ENCODE assay signal across 18 cellular contexts in genomic region chr4:155692361-155692760, GRCh38. TPM values are rescaled to one million over a fixed set of nuclear protein-coding genes. Genes with fewer than 3 reads are reported as not detected.
DNase-seq lines count a peak whose midpoint lies in the region; ATAC-seq, FAIRE-seq and TF ChIP-seq lines count a peak whose summit lies in the region.
"Had no signal": no experiment of that assay in that cellular context is flagged by ENCODE, and none has a peak within 500 bp of the region (broad histone marks: within the 10 kb centered on the region; RNA-seq: fewer than 3 reads in every experiment).

No MANE protein-coding gene starts in this region.

- H3K27ac Mint-ChIP-seq in natural killer cell: no peak overlapping the region

- DNase-seq in GM18507 (ENCODE audit: extremely low spot score, insufficient read length, low read depth) (no peak), kidney (no peak), renal cortical epithelial cell (ENCODE audit: low read depth) (peak; percentile 41), NCI-H2107 treated with DMSO at 0.1 percent for 48 hours (lab: John Stamatoyannopoulos, UW; ENCODE audit: unreplicated experiment) (no peak), natural killer cell (no peak), esophagus muscularis mucosa (ENCODE audit: extremely low spot score) (no peak)
- DNase-seq: GF-D8, GM23248, HCEC 1CT, Kasumi-1, NCI-H187, NCI-H526 treated with DMSO at 0.1 percent for 48 hours, SHP77, SK-N-SH had no signal

- H3K9me3 Mint-ChIP-seq in natural killer cell: no peaks in the 10 kb centered on the region

- 0 out of 2 replicates have a peak overlapping the region, but pooled peaks have one; percentile 3 for H3K4me2 ChIP-seq in KMS-11
- H3K4me2 ChIP-seq: BLaER1 treated with 17β-estradiol and CSF1 and Interleukin-3, amounts not matched to agents 10 nM and 100 nM; SK-N-SH had no signal

- H2AFZ ChIP-seq in KMS-11 (ENCODE audit: low read depth): no peak overlapping the region
- H2AFZ ChIP-seq: GM23248 had no signal

- H3K4me1 ChIP-seq in KMS-11 (ENCODE audit: low read depth, poor library complexity, severe bottlenecking) (peaks cover 35% of the 10 kb centered on the region), kidney (ENCODE audit: control insufficient read depth in 1 of 2, insufficient read depth in 1 of 2, low read depth in 1 of 2, low read length in 2 of 2) (peaks cover 2 to 30% of the 10 kb centered on the region in 2 donors), esophagus muscularis mucosa (peaks cover 18 to 44% (median 31%) of the 10 kb centered on the region in 4 donors)

- H3K9me3 ChIP-seq in kidney (ENCODE audit: control insufficient read depth in 1 of 2, low read length in 2 of 2) (no peaks in the 10 kb centered on the region), esophagus muscularis mucosa (no peaks in the 10 kb centered on the region)
- H3K9me3 ChIP-seq: BLaER1 treated with 17β-estradiol and CSF1 and Interleukin-3, amounts not matched to agents 10 nM and 100 nM; SK-N-SH had no signal

- H3K27me3 Mint-ChIP-seq in natural killer cell (ENCODE audit: low read depth in 2 of 2): no peaks in the 10 kb centered on the region

- ATAC-seq in HG02884 (IDR thresholded peaks at IDR 0.05; ENCODE audit: unreplicated experiment) (no peak), natural killer cell (no peak)

- peaks cover 99% of the 10 kb centered on the region for H3K79me2 ChIP-seq in KMS-11 (ENCODE audit: insufficient read depth, low read depth)

- H3K4me3 Mint-ChIP-seq in natural killer cell: no peak overlapping the region

- TF ChIP-seq CTCF in KMS-11 (conservative IDR thresholded peaks at IDR 0.05; ENCODE audit: low read depth, low read length) (no peak), kidney (IDR thresholded peaks at IDR 0.05; ENCODE audit: borderline replicate concordance, extremely low read depth, insufficient read depth) (no peak), natural killer cell (IDR thresholded peaks at IDR 0.05) (no peak), esophagus muscularis mucosa (IDR thresholded peaks at IDR 0.05) (no peak)

- no peaks in the 10 kb centered on the region for H3K36me3 Mint-ChIP-seq in natural killer cell

- H3K4me1 Mint-ChIP-seq in natural killer cell: no peaks in the 10 kb centered on the region

- H3K36me3 ChIP-seq in KMS-11 (ENCODE audit: insufficient read depth) (no peaks in the 10 kb centered on the region; the same call in 1 of the 2 replicates), kidney (ENCODE audit: control insufficient read depth in 1 of 2, insufficient read depth in 2 of 2, low read length in 2 of 2) (no peaks in the 10 kb centered on the region), esophagus muscularis mucosa (no peaks in the 10 kb centered on the region)
- H3K36me3 ChIP-seq: BLaER1 treated with 17β-estradiol and CSF1 and Interleukin-3, amounts not matched to agents 10 nM and 100 nM had no signal

- peaks cover 8% of the 10 kb centered on the region; the same call in 1 of the 2 replicates for H4K20me1 ChIP-seq in KMS-11 (ENCODE audit: insufficient read depth)
- H4K20me1 ChIP-seq: BLaER1 treated with 17β-estradiol and CSF1 and Interleukin-3, amounts not matched to agents 10 nM and 100 nM had no signal

- no peak overlapping the region for H3K27ac ChIP-seq in KMS-11
- H3K27ac ChIP-seq in kidney (ENCODE audit: low read depth in 2 of 2, low read length in 2 of 2): peak overlapping the region; percentile 10 to 56
- H3K27ac ChIP-seq in esophagus muscularis mucosa (replicated peaks in 1 of 4): peak overlapping the region in 1 of 4 donors; percentile 52
- H3K27ac ChIP-seq: BLaER1 treated with 17β-estradiol and CSF1 and Interleukin-3, amounts not matched to agents 10 nM and 100 nM; GM23248 had no signal

- H3K4me3 ChIP-seq in KMS-11 (IDR thresholded peaks at IDR 0.05; ENCODE audit: insufficient read depth, low read depth, low read length): no peak overlapping the region
- H3K4me3 ChIP-seq in kidney (ENCODE audit: low read length in 2 of 2): no peak overlapping the region
- no peak overlapping the region for H3K4me3 ChIP-seq in esophagus muscularis mucosa
- H3K4me3 ChIP-seq: BLaER1 treated with 17β-estradiol and CSF1 and Interleukin-3, amounts not matched to agents 10 nM and 100 nM; GM23248 had no signal

- TF ChIP-seq EP300 in esophagus muscularis mucosa (IDR thresholded peaks at IDR 0.05): no peak

- H3K9ac ChIP-seq in KMS-11 (no peak overlapping the region), kidney (ENCODE audit: low read length in 2 of 2) (no peak overlapping the region)
- H3K9ac ChIP-seq: BLaER1 treated with 17β-estradiol and CSF1 and Interleukin-3, amounts not matched to agents 10 nM and 100 nM; GM23248; SK-N-SH had no signal

- FAIRE-seq in GM18507 (lab: Jason Lieb, UNC): peak; percentile 56
- no peak for FAIRE-seq in kidney (lab: Jason Lieb, UNC)
- FAIRE-seq: A204.1 had no signal

- no peaks in the 10 kb centered on the region for H3K27me3 ChIP-seq in KMS-11 (ENCODE audit: insufficient read depth, low read depth)
- no peaks in the 10 kb centered on the region for H3K27me3 ChIP-seq in esophagus muscularis mucosa
- H3K27me3 ChIP-seq: BLaER1 treated with 17β-estradiol and CSF1 and Interleukin-3, amounts not matched to agents 10 nM and 100 nM had no signal

- intact Hi-C loops in kidney (cut with DNase I): no loop called here
- intact Hi-C loops in natural killer cell (cut with micrococcal nuclease): no loop called here
- intact Hi-C loops in esophagus muscularis mucosa (cut with DNase I): no loop called here

- TF ChIP-seq POLR2A in esophagus muscularis mucosa (IDR thresholded peaks at IDR 0.05; ENCODE audit: low read depth): no peak

- WGBS in esophagus muscularis mucosa: 83% methylated on average over 1 of the region's 1 CpG

RNA-seq across cellular contexts. Expression of gene GUCY1A1, which starts 25.7 kb away (rescaled TPM):
- total RNA-seq in kidney: 64.6 TPM
- 6.9 TPM for polyA plus RNA-seq in kidney (ENCODE audit: insufficient read depth, low read depth, low replicate concordance)
- 6.8 and 59.1 TPM in 2 replicates for total RNA-seq in renal cortical epithelial cell
- 1 to 10 TPM; 4.1 to 7.4 (median 5.2) TPM for total RNA-seq in natural killer cell
- total RNA-seq in esophagus muscularis mucosa: 10 to 100 TPM; 50.3 to 73.7 (median 57.8) TPM
- total RNA-seq: GM23248 had no signal
- polyA plus RNA-seq: GM23248 had no signal
